ENCODE assay signal across 23 cellular contexts in the genomic region with DNA sequence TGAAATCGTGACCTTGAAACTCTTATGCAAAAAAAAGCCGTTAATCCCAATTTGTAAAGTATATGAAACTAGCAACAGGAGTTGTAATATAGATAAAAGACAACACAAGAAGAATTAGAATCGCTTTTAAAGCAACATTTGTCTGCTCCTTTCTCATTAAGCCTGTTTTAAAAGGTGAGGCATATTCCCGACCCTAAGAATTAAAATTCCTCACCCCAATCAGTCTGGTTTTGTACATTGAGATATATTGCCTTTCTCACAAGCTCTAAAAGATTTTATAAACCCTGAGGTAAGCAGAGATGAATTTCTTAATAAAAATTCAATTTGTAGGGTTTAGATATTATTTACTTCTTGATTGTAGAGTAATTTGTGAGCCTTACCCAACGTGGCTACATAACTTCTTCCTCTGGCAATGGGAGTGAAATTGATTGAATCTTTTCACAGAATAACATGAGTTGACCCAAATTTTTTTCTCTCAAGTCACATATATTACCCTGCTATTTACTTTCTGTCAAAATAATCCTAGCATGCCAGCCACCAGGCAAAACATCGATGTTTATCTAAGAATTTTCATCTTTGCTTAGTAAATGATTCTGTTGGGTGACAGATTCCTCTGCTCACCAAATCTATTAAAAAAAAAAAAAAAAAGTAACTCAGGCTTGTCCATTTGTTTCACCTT.
"Had no signal": no experiment of that assay in that cellular context is flagged by ENCODE, and none has a peak within 500 bp of the region (broad histone marks: within the 10 kb centered on the region; RNA-seq: fewer than 3 reads in every experiment).

No MANE protein-coding gene starts in this region.

- ATAC-seq: mucosa of descending colon; naive thymus-derived CD4-positive, alpha-beta T cell; right lobe of liver; stimulated activated memory B cell treated with anti-CD40 and anti-IgM and Interleukin-4, amounts not matched to agents 10 μg/mL and 1 μg/mL and 100 μg/mL, for 72 hours; stimulated activated naive CD8-positive, alpha-beta T cell treated with anti-CD3 and anti-CD28 coated beads, Interleukin-15, amount 100 ng/mL, for 72 hours had no signal

- DNase-seq: hypothalamus; immature natural killer cell; kidney; left ventricle myocardium inferior; midbrain; mucosa of descending colon; naive thymus-derived CD4-positive, alpha-beta T cell; nucleus accumbens; ovary; right lobe of liver; stimulated activated CD4-positive, alpha-beta T cell treated with anti-CD3 and anti-CD28 coated beads, Interleukin-1b, Interleukin-23, amount 100 ng/mL, for 48 hours; stimulated activated CD4-positive, alpha-beta T cell treated with anti-CD3 and anti-CD28 coated beads, Interleukin-2, amount 100 ng/mL, for 48 hours; stimulated activated CD4-positive, alpha-beta T cell treated with anti-CD3 and anti-CD28 coated beads, Interleukin-4, amount 100 ng/mL, for 4 hours; stimulated activated CD8-positive, alpha-beta memory T cell treated with anti-CD3 and anti-CD28 coated beads, Interleukin-4, amount 100 ng/mL, for 48 hours; stimulated activated naive CD4-positive, alpha-beta T cell treated with Interleukin-2 at 50 U/mL for 16 hours; stimulated activated naive CD8-positive, alpha-beta T cell treated with anti-CD3 and anti-CD28 coated beads, Interleukin-15, amount 100 ng/mL, for 72 hours; substantia nigra; uterus had no signal

- H3K9me3 ChIP-seq: mucosa of descending colon, ovary, right atrium auricular region, right lobe of liver, tibial nerve, uterus had no signal

- H3K27ac ChIP-seq: left ventricle myocardium inferior, ovary, right atrium auricular region, right lobe of liver, tibial nerve, uterus had no signal

- H3K36me3 ChIP-seq: left ventricle myocardium inferior, ovary, right atrium auricular region, right lobe of liver, tibial nerve, uterus had no signal

- H3K27me3 ChIP-seq: ovary, right atrium auricular region, right lobe of liver, tibial nerve, uterus had no signal

- H3K4me1 ChIP-seq: left ventricle myocardium inferior, right atrium auricular region, right lobe of liver, tibial nerve, uterus had no signal

- H3K4me3 ChIP-seq: left ventricle myocardium inferior, lung, mucosa of descending colon, ovary, right atrium auricular region, right lobe of liver, smooth muscle cell, tibial nerve, uterus had no signal
